1 cellular context compared by ENCODE assay signal in the genomic region with DNA sequence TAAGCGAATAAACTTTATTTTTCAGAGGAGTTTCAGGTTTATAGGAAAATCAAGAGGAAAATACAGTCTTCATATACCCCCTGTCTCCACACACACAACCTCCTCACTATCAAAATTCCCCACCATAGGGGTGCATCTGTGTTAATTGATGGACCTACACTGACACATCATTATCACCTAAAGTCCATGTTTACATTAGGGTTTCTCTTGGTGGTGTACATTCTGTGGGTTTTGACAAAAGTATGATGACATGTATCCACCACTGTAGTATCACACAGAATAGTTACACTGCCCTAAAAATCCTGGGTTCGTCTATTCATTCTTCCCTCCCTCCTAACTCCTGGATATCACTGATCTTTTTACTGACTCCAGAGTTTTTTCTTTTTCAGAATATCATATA.
A peak's percentile ranks its signal among the peaks of the same experiment; 100 is the strongest.
TF ChIP-seq lines count a peak whose summit lies in the region.

No MANE protein-coding gene starts in this region.

TF ChIP-seq in K562, 482 proteins besides CTCF, POLR2A, EP300 and RAD21 (continued from another document and continues in another):
- TF ChIP-seq CREB3L1 (IDR thresholded peaks at IDR 0.05; ENCODE audit: borderline replicate concordance, low read depth) (no peak), CTBP1 (IDR thresholded peaks at IDR 0.05; ENCODE audit: borderline replicate concordance) (peak; percentile 39; the same call in 1 of the 2 replicates), POLR3A (IDR thresholded peaks at IDR 0.05; ENCODE audit: borderline replicate concordance, extremely low read depth, insufficient read depth, insufficient read length) (no peak), ESRRB (CRISPR knock-in tag; IDR thresholded peaks at IDR 0.05; ENCODE audit: borderline replicate concordance) (no peak), PTRF (tag; IDR thresholded peaks at IDR 0.05) (no peak), ZNF57 (CRISPR knock-in tag; IDR thresholded peaks at IDR 0.05) (no peak), SMAD3 (CRISPR knock-in tag; conservative IDR thresholded peaks at IDR 0.05) (no peak), ZNF780A (CRISPR knock-in tag; IDR thresholded peaks at IDR 0.05) (no peak), ZNF436 (CRISPR knock-in tag; IDR thresholded peaks at IDR 0.05) (no peak), SMARCA4 (IDR thresholded peaks at IDR 0.05) (peak; percentile 28; the same call in 1 of the 2 replicates), SMARCE1 (IDR thresholded peaks at IDR 0.05) (peak; percentile 35; the same call in 1 of the 2 replicates), MECOM (CRISPR knock-in tag; IDR thresholded peaks at IDR 0.05) (peak; percentile 70; the same call in 1 of the 2 replicates), ZNF444 (CRISPR knock-in tag; IDR thresholded peaks at IDR 0.05) (no peak), FOSL1 (tag; conservative IDR thresholded peaks at IDR 0.05) (no peak), DPF2 (IDR thresholded peaks at IDR 0.05) (0 out of 2 replicates have a peak, but pooled peaks have one; percentile 42), ZNF212 (CRISPR knock-in tag; IDR thresholded peaks at IDR 0.05) (no peak), MXI1 (IDR thresholded peaks at IDR 0.05; ENCODE audit: low read depth, low read length) (no peak), JUN (IDR thresholded peaks at IDR 0.05; ENCODE audit: borderline replicate concordance, low read depth, low read length) (no peak), JUN (CRISPR knock-in tag; IDR thresholded peaks at IDR 0.05; ENCODE audit: borderline replicate concordance) (no peak), ZNF217 (CRISPR knock-in tag; IDR thresholded peaks at IDR 0.05) (no peak), TAL1 (IDR thresholded peaks at IDR 0.05) (0 out of 2 replicates have a peak, but pooled peaks have one; percentile 3), JUND (IDR thresholded peaks at IDR 0.05; ENCODE audit: borderline replicate concordance, low read depth, low read length) (peak; percentile 69), JUND (tag; IDR thresholded peaks at IDR 0.05; ENCODE audit: borderline replicate concordance, low read depth, low read length) (no peak), ZNF561 (CRISPR knock-in tag; conservative IDR thresholded peaks at IDR 0.05) (no peak), BHLHE40 (IDR thresholded peaks at IDR 0.05; ENCODE audit: low read length) (no peak), MEIS2 (IDR thresholded peaks at IDR 0.05; ENCODE audit: partially characterized antibody) (peak; percentile 87)
- TF ChIP-seq, protein P1, sequence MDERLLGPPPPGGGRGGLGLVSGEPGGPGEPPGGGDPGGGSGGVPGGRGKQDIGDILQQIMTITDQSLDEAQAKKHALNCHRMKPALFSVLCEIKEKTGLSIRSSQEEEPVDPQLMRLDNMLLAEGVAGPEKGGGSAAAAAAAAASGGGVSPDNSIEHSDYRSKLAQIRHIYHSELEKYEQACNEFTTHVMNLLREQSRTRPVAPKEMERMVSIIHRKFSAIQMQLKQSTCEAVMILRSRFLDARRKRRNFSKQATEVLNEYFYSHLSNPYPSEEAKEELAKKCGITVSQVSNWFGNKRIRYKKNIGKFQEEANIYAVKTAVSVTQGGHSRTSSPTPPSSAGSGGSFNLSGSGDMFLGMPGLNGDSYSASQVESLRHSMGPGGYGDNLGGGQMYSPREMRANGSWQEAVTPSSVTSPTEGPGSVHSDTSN (CRISPR knock-in tag; IDR thresholded peaks at IDR 0.05; ENCODE audit: low read depth), result no peak
- TF ChIP-seq, protein P1 (tag; conservative IDR thresholded peaks at IDR 0.05; ENCODE audit: low read depth), result peak; percentile 72
- TF ChIP-seq, protein P2, sequence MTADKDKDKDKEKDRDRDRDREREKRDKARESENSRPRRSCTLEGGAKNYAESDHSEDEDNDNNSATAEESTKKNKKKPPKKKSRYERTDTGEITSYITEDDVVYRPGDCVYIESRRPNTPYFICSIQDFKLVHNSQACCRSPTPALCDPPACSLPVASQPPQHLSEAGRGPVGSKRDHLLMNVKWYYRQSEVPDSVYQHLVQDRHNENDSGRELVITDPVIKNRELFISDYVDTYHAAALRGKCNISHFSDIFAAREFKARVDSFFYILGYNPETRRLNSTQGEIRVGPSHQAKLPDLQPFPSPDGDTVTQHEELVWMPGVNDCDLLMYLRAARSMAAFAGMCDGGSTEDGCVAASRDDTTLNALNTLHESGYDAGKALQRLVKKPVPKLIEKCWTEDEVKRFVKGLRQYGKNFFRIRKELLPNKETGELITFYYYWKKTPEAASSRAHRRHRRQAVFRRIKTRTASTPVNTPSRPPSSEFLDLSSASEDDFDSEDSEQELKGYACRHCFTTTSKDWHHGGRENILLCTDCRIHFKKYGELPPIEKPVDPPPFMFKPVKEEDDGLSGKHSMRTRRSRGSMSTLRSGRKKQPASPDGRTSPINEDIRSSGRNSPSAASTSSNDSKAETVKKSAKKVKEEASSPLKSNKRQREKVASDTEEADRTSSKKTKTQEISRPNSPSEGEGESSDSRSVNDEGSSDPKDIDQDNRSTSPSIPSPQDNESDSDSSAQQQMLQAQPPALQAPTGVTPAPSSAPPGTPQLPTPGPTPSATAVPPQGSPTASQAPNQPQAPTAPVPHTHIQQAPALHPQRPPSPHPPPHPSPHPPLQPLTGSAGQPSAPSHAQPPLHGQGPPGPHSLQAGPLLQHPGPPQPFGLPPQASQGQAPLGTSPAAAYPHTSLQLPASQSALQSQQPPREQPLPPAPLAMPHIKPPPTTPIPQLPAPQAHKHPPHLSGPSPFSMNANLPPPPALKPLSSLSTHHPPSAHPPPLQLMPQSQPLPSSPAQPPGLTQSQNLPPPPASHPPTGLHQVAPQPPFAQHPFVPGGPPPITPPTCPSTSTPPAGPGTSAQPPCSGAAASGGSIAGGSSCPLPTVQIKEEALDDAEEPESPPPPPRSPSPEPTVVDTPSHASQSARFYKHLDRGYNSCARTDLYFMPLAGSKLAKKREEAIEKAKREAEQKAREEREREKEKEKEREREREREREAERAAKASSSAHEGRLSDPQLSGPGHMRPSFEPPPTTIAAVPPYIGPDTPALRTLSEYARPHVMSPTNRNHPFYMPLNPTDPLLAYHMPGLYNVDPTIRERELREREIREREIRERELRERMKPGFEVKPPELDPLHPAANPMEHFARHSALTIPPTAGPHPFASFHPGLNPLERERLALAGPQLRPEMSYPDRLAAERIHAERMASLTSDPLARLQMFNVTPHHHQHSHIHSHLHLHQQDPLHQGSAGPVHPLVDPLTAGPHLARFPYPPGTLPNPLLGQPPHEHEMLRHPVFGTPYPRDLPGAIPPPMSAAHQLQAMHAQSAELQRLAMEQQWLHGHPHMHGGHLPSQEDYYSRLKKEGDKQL (CRISPR knock-in tag; IDR thresholded peaks at IDR 0.05; ENCODE audit: borderline replicate concordance), result no peak
- TF ChIP-seq, protein P3, sequence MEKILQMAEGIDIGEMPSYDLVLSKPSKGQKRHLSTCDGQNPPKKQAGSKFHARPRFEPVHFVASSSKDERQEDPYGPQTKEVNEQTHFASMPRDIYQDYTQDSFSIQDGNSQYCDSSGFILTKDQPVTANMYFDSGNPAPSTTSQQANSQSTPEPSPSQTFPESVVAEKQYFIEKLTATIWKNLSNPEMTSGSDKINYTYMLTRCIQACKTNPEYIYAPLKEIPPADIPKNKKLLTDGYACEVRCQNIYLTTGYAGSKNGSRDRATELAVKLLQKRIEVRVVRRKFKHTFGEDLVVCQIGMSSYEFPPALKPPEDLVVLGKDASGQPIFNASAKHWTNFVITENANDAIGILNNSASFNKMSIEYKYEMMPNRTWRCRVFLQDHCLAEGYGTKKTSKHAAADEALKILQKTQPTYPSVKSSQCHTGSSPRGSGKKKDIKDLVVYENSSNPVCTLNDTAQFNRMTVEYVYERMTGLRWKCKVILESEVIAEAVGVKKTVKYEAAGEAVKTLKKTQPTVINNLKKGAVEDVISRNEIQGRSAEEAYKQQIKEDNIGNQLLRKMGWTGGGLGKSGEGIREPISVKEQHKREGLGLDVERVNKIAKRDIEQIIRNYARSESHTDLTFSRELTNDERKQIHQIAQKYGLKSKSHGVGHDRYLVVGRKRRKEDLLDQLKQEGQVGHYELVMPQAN (IDR thresholded peaks at IDR 0.05; ENCODE audit: borderline replicate concordance), result no peak
- TF ChIP-seq, protein P4, sequence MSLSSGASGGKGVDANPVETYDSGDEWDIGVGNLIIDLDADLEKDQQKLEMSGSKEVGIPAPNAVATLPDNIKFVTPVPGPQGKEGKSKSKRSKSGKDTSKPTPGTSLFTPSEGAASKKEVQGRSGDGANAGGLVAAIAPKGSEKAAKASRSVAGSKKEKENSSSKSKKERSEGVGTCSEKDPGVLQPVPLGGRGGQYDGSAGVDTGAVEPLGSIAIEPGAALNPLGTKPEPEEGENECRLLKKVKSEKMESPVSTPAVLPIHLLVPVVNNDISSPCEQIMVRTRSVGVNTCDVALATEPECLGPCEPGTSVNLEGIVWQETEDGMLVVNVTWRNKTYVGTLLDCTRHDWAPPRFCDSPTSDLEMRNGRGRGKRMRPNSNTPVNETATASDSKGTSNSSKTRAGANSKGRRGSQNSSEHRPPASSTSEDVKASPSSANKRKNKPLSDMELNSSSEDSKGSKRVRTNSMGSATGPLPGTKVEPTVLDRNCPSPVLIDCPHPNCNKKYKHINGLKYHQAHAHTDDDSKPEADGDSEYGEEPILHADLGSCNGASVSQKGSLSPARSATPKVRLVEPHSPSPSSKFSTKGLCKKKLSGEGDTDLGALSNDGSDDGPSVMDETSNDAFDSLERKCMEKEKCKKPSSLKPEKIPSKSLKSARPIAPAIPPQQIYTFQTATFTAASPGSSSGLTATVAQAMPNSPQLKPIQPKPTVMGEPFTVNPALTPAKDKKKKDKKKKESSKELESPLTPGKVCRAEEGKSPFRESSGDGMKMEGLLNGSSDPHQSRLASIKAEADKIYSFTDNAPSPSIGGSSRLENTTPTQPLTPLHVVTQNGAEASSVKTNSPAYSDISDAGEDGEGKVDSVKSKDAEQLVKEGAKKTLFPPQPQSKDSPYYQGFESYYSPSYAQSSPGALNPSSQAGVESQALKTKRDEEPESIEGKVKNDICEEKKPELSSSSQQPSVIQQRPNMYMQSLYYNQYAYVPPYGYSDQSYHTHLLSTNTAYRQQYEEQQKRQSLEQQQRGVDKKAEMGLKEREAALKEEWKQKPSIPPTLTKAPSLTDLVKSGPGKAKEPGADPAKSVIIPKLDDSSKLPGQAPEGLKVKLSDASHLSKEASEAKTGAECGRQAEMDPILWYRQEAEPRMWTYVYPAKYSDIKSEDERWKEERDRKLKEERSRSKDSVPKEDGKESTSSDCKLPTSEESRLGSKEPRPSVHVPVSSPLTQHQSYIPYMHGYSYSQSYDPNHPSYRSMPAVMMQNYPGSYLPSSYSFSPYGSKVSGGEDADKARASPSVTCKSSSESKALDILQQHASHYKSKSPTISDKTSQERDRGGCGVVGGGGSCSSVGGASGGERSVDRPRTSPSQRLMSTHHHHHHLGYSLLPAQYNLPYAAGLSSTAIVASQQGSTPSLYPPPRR (CRISPR knock-in tag; IDR thresholded peaks at IDR 0.05; ENCODE audit: borderline replicate concordance), result no peak
- TF ChIP-seq, protein P5, sequence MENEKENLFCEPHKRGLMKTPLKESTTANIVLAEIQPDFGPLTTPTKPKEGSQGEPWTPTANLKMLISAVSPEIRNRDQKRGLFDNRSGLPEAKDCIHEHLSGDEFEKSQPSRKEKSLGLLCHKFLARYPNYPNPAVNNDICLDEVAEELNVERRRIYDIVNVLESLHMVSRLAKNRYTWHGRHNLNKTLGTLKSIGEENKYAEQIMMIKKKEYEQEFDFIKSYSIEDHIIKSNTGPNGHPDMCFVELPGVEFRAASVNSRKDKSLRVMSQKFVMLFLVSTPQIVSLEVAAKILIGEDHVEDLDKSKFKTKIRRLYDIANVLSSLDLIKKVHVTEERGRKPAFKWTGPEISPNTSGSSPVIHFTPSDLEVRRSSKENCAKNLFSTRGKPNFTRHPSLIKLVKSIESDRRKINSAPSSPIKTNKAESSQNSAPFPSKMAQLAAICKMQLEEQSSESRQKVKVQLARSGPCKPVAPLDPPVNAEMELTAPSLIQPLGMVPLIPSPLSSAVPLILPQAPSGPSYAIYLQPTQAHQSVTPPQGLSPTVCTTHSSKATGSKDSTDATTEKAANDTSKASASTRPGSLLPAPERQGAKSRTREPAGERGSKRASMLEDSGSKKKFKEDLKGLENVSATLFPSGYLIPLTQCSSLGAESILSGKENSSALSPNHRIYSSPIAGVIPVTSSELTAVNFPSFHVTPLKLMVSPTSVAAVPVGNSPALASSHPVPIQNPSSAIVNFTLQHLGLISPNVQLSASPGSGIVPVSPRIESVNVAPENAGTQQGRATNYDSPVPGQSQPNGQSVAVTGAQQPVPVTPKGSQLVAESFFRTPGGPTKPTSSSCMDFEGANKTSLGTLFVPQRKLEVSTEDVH (IDR thresholded peaks at IDR 0.05; ENCODE audit: low read depth, partially characterized antibody), result no peak
- TF ChIP-seq, protein P6, sequence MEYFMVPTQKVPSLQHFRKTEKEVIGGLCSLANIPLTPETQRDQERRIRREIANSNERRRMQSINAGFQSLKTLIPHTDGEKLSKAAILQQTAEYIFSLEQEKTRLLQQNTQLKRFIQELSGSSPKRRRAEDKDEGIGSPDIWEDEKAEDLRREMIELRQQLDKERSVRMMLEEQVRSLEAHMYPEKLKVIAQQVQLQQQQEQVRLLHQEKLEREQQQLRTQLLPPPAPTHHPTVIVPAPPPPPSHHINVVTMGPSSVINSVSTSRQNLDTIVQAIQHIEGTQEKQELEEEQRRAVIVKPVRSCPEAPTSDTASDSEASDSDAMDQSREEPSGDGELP (CRISPR knock-in tag; IDR thresholded peaks at IDR 0.05; ENCODE audit: borderline replicate concordance), result no peak
- TF ChIP-seq, protein P7, sequence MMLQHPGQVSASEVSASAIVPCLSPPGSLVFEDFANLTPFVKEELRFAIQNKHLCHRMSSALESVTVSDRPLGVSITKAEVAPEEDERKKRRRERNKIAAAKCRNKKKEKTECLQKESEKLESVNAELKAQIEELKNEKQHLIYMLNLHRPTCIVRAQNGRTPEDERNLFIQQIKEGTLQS (IDR thresholded peaks at IDR 0.05), result peak; percentile 51; the same call in 1 of the 2 replicates
- TF ChIP-seq, protein P7 (CRISPR knock-in tag; conservative IDR thresholded peaks at IDR 0.05), result no peak
